In genomic region chr13:99498304-99499161, GRCh38 we compare ENCODE assay signal across 1 cellular context.
TF ChIP-seq lines count a peak whose summit lies in the region.

No MANE protein-coding gene starts in this region.

TF ChIP-seq in HepG2, 621 proteins besides CTCF, POLR2A, EP300 and RAD21 (continued from another document):
- TF ChIP-seq ZNF362 (CRISPR knock-in tag; IDR thresholded peaks at IDR 0.05; ENCODE audit: borderline replicate concordance) = 0 out of 2 replicates have a peak, but pooled peaks have one; percentile 29
- TF ChIP-seq ZNF251 (CRISPR knock-in tag; IDR thresholded peaks at IDR 0.05) = no peak
- TF ChIP-seq ZNF678 (CRISPR knock-in tag; IDR thresholded peaks at IDR 0.05) = no peak
- TF ChIP-seq SIX4 (CRISPR knock-in tag; IDR thresholded peaks at IDR 0.05) = no peak
- TF ChIP-seq ZNF572 (CRISPR knock-in tag; IDR thresholded peaks at IDR 0.05) = 0 out of 2 replicates have a peak, but pooled peaks have one; percentile 77
- TF ChIP-seq ZBTB4 (CRISPR knock-in tag; IDR thresholded peaks at IDR 0.05; ENCODE audit: borderline replicate concordance) = 0 out of 2 replicates have a peak, but pooled peaks have one; percentile 71
- TF ChIP-seq MAFK (conservative IDR thresholded peaks at IDR 0.05 in 1 of 2, IDR thresholded peaks at IDR 0.05 in 1 of 2; ENCODE audit: low read length in 2 of 2) = no peak
- no peak for TF ChIP-seq MZF1 (CRISPR knock-in tag; IDR thresholded peaks at IDR 0.05; ENCODE audit: borderline replicate concordance)
- TF ChIP-seq ZNF558 (CRISPR knock-in tag; IDR thresholded peaks at IDR 0.05; ENCODE audit: borderline replicate concordance) = 0 out of 2 replicates have a peak, but pooled peaks have one; percentile 31
- no peak for TF ChIP-seq MEIS2 (CRISPR knock-in tag; IDR thresholded peaks at IDR 0.05)
- no peak for TF ChIP-seq CREBL2 (CRISPR knock-in tag; IDR thresholded peaks at IDR 0.05; ENCODE audit: borderline replicate concordance)
- TF ChIP-seq YEATS4 (CRISPR knock-in tag; IDR thresholded peaks at IDR 0.05; ENCODE audit: borderline replicate concordance) = peak; percentile 94
- no peak for TF ChIP-seq ATRX (CRISPR knock-in tag; IDR thresholded peaks at IDR 0.05; ENCODE audit: borderline replicate concordance)
- no peak for TF ChIP-seq SIX1 (CRISPR knock-in tag; IDR thresholded peaks at IDR 0.05; ENCODE audit: borderline replicate concordance)
